In the genomic region with DNA sequence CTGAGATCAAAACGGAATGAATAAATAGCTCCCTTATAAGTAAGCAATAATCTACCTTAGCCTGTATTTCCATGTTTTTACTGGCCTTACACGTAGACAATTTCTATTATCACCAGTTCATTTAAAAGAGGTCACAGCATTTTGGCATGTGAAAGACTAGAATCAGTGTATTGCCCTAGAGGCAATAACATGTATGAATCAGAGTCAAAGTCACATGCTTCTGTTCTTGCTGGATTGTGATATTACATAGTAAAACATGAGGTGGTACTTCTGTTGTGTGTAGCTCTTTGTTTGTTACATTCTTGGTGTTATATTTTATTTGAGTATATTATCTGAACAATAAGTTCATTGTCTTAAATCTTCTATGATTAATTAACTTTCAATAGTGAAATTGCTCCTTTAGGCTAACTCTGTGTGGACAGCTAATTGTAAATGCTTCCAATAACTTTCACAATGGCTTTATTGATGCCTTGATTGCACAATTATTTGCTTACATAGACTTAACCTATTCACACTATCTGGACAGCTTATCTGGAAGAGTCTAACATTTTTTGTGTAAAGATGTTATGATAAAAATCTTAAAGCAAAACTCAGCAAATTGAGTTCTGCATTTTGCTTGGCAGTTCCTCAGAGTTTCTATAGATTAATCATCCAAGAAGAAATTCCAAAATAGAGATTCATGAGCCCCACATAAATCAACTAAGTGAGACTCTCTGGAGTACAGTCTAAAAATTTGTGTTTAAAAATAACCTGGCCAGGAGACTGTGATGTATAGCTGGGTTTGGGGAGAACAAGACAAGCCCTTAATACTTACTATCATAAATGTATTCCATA, we compare ENCODE assay signal across 15 cellular contexts.
DNase-seq lines count a peak whose midpoint lies in the region; ATAC-seq and TF ChIP-seq lines count a peak whose summit lies in the region.
"Had no signal": no experiment of that assay in that cellular context is flagged by ENCODE, and none has a peak within 500 bp of the region (broad histone marks: within the 10 kb centered on the region; RNA-seq: fewer than 3 reads in every experiment).

No MANE protein-coding gene starts in this region.

- peak overlapping the region; percentile 6 for H3K4me2 ChIP-seq in skeletal muscle satellite cell (ENCODE audit: low read length)
- H3K4me2 ChIP-seq: BLaER1 had no signal

- H3K27me3 ChIP-seq in skeletal muscle satellite cell (ENCODE audit: control insufficient read depth, insufficient read depth, low read length), result no peaks in the 10 kb centered on the region
- H3K27me3 ChIP-seq: BLaER1, MG63 had no signal

- DNase-seq in GM03348 (ENCODE audit: low spot score), result peak; percentile 2
- peak; percentile 48 for DNase-seq in NCI-H69 (lab: John Stamatoyannopoulos, UW)
- peak; percentile 2 for DNase-seq in epithelial cell of prostate (ENCODE audit: low read depth, low spot score)
- no peak for DNase-seq in nucleus accumbens (lab: John Stamatoyannopoulos, UW)
- DNase-seq in type B pancreatic cell (ENCODE audit: extremely low spot score, unreplicated experiment), result no peak
- DNase-seq: CD8-positive, alpha-beta memory T cell; HCEC 1CT; KBM-7; MG63; NCI-H1105 treated with DMSO at 0.1 percent for 48 hours; NCI-H187 had no signal

- no peak overlapping the region for H3K4me3 Mint-ChIP-seq in type B pancreatic cell
- H3K4me3 Mint-ChIP-seq: CD8-positive, alpha-beta memory T cell had no signal

- peaks cover 3% of the 10 kb centered on the region for H3K27me3 Mint-ChIP-seq in type B pancreatic cell
- H3K27me3 Mint-ChIP-seq: CD8-positive, alpha-beta memory T cell had no signal

- no peak overlapping the region for H3K27ac Mint-ChIP-seq in type B pancreatic cell
- H3K27ac Mint-ChIP-seq: CD8-positive, alpha-beta memory T cell had no signal

- peaks cover 3% of the 10 kb centered on the region for H3K4me1 Mint-ChIP-seq in type B pancreatic cell (ENCODE audit: unreplicated experiment)
- H3K4me1 Mint-ChIP-seq: CD8-positive, alpha-beta memory T cell had no signal

- no peak for ATAC-seq in HG03378 (IDR thresholded peaks at IDR 0.05; ENCODE audit: unreplicated experiment)
- ATAC-seq: Right ventricle myocardium inferior had no signal

- no peaks in the 10 kb centered on the region for H3K9me3 ChIP-seq in skeletal muscle satellite cell (replicated peaks; ENCODE audit: low read length)
- H3K9me3 ChIP-seq: BLaER1, MG63 had no signal

- no peak overlapping the region for H3K27ac ChIP-seq in epithelial cell of prostate
- H3K27ac ChIP-seq: BLaER1 had no signal

- no peaks in the 10 kb centered on the region for H3K36me3 ChIP-seq in skeletal muscle satellite cell (ENCODE audit: insufficient read depth, low read length)
- H3K36me3 ChIP-seq: BLaER1, MG63 had no signal

- H3K9ac ChIP-seq in skeletal muscle satellite cell (ENCODE audit: low read depth, low read length), result no peak overlapping the region
- H3K9ac ChIP-seq: BLaER1 had no signal

- no peak for TF ChIP-seq CTCF in type B pancreatic cell (conservative IDR thresholded peaks at IDR 0.05)

- H3K4me3 ChIP-seq in skeletal muscle satellite cell (ENCODE audit: low read length), result no peak overlapping the region
- H3K4me3 ChIP-seq: BLaER1, MG63 had no signal

- no peaks in the 10 kb centered on the region for H3K9me3 Mint-ChIP-seq in type B pancreatic cell

- H3K36me3 Mint-ChIP-seq in type B pancreatic cell, result no peaks in the 10 kb centered on the region

- H3K4me1 ChIP-seq in skeletal muscle satellite cell (ENCODE audit: control insufficient read depth, insufficient read depth, low read length), result peaks cover 3% of the 10 kb centered on the region
- H3K4me1 ChIP-seq: BLaER1 had no signal

Comparison
In these comparisons a context has a peak if more than half of its experiments do, and no peak if none do; other contexts are left out.
1. DNase-seq: peak in GM03348 (single experiment), NCI-H69 (single experiment) and epithelial cell of prostate (single experiment); none in nucleus accumbens (0 of 56) and type B pancreatic cell (single experiment).